11 cellular contexts compared by ENCODE assay signal in genomic region chr4:151202851-151203455, GRCh38.
DNase-seq lines count a peak whose midpoint lies in the region; ATAC-seq and TF ChIP-seq lines count a peak whose summit lies in the region.
"Had no signal": no experiment of that assay in that cellular context is flagged by ENCODE, and none has a peak within 500 bp of the region (broad histone marks: within the 10 kb centered on the region; RNA-seq: fewer than 3 reads in every experiment).

No MANE protein-coding gene starts in this region.

- H3K79me2 ChIP-seq in SK-N-SH (ENCODE audit: insufficient read depth) = peaks cover 16% of the 10 kb centered on the region

- H4K20me1 ChIP-seq in SK-N-SH (ENCODE audit: insufficient read depth) = no peaks in the 10 kb centered on the region

- intact Hi-C loops in upper lobe of right lung (cut with DNase I) = no loop called here

- H3K27me3 ChIP-seq in SK-N-SH (ENCODE audit: insufficient read depth) (no peaks in the 10 kb centered on the region), upper lobe of right lung (no peaks in the 10 kb centered on the region)
- H3K27me3 ChIP-seq: testis had no signal

- peaks cover 6% of the 10 kb centered on the region for H3F3A ChIP-seq in SK-N-SH (replicated peaks; ENCODE audit: insufficient read depth)

- no peak overlapping the region for H3K4me2 ChIP-seq in SK-N-SH

- peak; percentile 58 for ATAC-seq in SK-N-SH treated with all-trans-retinoic acid at 6 μM for 48 hours
- ATAC-seq in upper lobe of right lung = peak; percentile 39
- no peak for ATAC-seq in GM21723 (IDR thresholded peaks at IDR 0.05; ENCODE audit: unreplicated experiment)

- peaks cover 0 to 6% of the 10 kb centered on the region in 2 experiments; a peak in 2 of 4 replicates for H3K4me1 ChIP-seq in SK-N-SH (ENCODE audit: control insufficient read depth in 1 of 2, insufficient read depth in 2 of 2, low read depth in 1 of 2, low read length in 1 of 2)
- peaks cover 39% of the 10 kb centered on the region for H3K4me1 ChIP-seq in upper lobe of right lung

- CTCF ChIA-PET in SK-N-SH (lab: Yijun Ruan, JAX) = interaction anchor here (0.6 kb wide), 1 partner anchor 9 kb away, joined by 3 read pairs; no protein-coding TSS in a partner anchor

- DNase-seq in SK-N-SH = no peak
- DNase-seq in glomerular visceral epithelial cell (ENCODE audit: extremely low spot score) = peak; percentile 7
- DNase-seq in myocyte (ENCODE audit: low read depth) = peak; percentile 65
- no peak for DNase-seq in upper lobe of right lung
- no peak for DNase-seq in activated CD8-positive, alpha-beta memory T cell treated with anti-CD3 and anti-CD28 coated beads, Interleukin-2, amount 50 U/mL, for 4 hours
- no peak for DNase-seq in GM10266 (ENCODE audit: extremely low spot score)
- DNase-seq: NCI-H1105 treated with DMSO at 0.1 percent for 48 hours, testis had no signal

- 85% methylated on average over 6 of the region's 6 CpGs for WGBS in SK-N-SH (ENCODE audit: low lambda C conversion rate)

- H3K27ac ChIP-seq in SK-N-SH (ENCODE audit: low read depth in 2 of 2, low read length in 1 of 2) (no peak overlapping the region), upper lobe of right lung (peak overlapping the region; percentile 34)
- H3K27ac ChIP-seq: 22Rv1 had no signal

- no peak overlapping the region for H3K4me3 ChIP-seq in SK-N-SH (ENCODE audit: low read depth in 2 of 2, low read length in 1 of 2)
- no peak overlapping the region for H3K4me3 ChIP-seq in upper lobe of right lung
- H3K4me3 ChIP-seq: testis had no signal

- TF ChIP-seq CTCF in SK-N-SH (IDR thresholded peaks at IDR 0.05) (no peak), upper lobe of right lung (IDR thresholded peaks at IDR 0.05) (no peak), GM10266 (IDR thresholded peaks at IDR 0.05; ENCODE audit: control insufficient read depth, insufficient read depth, low read depth, missing control alignments) (no peak)

- H3K9ac ChIP-seq in SK-N-SH = no peak overlapping the region

- H3K9me2 ChIP-seq in SK-N-SH = no peaks in the 10 kb centered on the region

- POLR2A ChIA-PET in SK-N-SH (lab: Yijun Ruan, JAX) = no interaction called here

- no peaks in the 10 kb centered on the region for H3K9me3 ChIP-seq in SK-N-SH
- no peaks in the 10 kb centered on the region for H3K9me3 ChIP-seq in upper lobe of right lung
- H3K9me3 ChIP-seq: testis had no signal

- no peaks in the 10 kb centered on the region for H3K36me3 ChIP-seq in SK-N-SH (replicated peaks in 1 of 2; ENCODE audit: control insufficient read depth in 1 of 2, insufficient read depth in 2 of 2, low read length in 1 of 2)
- no peaks in the 10 kb centered on the region for H3K36me3 ChIP-seq in upper lobe of right lung

- no peak overlapping the region for H2AFZ ChIP-seq in SK-N-SH (ENCODE audit: low read depth)

- no peak for TF ChIP-seq EP300 in SK-N-SH (IDR thresholded peaks at IDR 0.05; ENCODE audit: borderline replicate concordance in 1 of 2, low read depth in 1 of 2, low read length in 1 of 2)

- no peak for TF ChIP-seq RAD21 in SK-N-SH (IDR thresholded peaks at IDR 0.05; ENCODE audit: low read length)

TF ChIP-seq in SK-N-SH treated with all-trans-retinoic acid at 6 μM for 48 hours, 23 proteins besides CTCF, POLR2A, EP300 and RAD21:
- TF ChIP-seq GLIS3 (CRISPR knock-in tag; IDR thresholded peaks at IDR 0.05) = no peak
- no peak for TF ChIP-seq ARNTL (CRISPR knock-in tag; IDR thresholded peaks at IDR 0.05; ENCODE audit: borderline replicate concordance, low read depth)
- no peak for TF ChIP-seq TCF4 (CRISPR knock-in tag; IDR thresholded peaks at IDR 0.05; ENCODE audit: borderline replicate concordance)
- TF ChIP-seq, protein P1, sequence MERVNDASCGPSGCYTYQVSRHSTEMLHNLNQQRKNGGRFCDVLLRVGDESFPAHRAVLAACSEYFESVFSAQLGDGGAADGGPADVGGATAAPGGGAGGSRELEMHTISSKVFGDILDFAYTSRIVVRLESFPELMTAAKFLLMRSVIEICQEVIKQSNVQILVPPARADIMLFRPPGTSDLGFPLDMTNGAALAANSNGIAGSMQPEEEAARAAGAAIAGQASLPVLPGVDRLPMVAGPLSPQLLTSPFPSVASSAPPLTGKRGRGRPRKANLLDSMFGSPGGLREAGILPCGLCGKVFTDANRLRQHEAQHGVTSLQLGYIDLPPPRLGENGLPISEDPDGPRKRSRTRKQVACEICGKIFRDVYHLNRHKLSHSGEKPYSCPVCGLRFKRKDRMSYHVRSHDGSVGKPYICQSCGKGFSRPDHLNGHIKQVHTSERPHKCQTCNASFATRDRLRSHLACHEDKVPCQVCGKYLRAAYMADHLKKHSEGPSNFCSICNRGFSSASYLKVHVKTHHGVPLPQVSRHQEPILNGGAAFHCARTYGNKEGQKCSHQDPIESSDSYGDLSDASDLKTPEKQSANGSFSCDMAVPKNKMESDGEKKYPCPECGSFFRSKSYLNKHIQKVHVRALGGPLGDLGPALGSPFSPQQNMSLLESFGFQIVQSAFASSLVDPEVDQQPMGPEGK (CRISPR knock-in tag; IDR thresholded peaks at IDR 0.05; ENCODE audit: borderline replicate concordance) = no peak

TF ChIP-seq in SK-N-SH, 30 proteins besides CTCF, POLR2A, EP300 and RAD21:
- no peak for TF ChIP-seq FOXM1 (IDR thresholded peaks at IDR 0.05; ENCODE audit: low read depth)
- TF ChIP-seq CHD2 (IDR thresholded peaks at IDR 0.05; ENCODE audit: low read length, partially characterized antibody) = no peak
- TF ChIP-seq RXRA (IDR thresholded peaks at IDR 0.05; ENCODE audit: borderline replicate concordance, low read depth) = no peak
- TF ChIP-seq SMC3 (IDR thresholded peaks at IDR 0.05; ENCODE audit: low read depth, low read length) = no peak
- no peak for TF ChIP-seq TAF1 (IDR thresholded peaks at IDR 0.05; ENCODE audit: borderline replicate concordance, low read depth, low read length)
- no peak for TF ChIP-seq MEF2A (IDR thresholded peaks at IDR 0.05; ENCODE audit: borderline replicate concordance, low read depth)
- TF ChIP-seq, protein P2, sequence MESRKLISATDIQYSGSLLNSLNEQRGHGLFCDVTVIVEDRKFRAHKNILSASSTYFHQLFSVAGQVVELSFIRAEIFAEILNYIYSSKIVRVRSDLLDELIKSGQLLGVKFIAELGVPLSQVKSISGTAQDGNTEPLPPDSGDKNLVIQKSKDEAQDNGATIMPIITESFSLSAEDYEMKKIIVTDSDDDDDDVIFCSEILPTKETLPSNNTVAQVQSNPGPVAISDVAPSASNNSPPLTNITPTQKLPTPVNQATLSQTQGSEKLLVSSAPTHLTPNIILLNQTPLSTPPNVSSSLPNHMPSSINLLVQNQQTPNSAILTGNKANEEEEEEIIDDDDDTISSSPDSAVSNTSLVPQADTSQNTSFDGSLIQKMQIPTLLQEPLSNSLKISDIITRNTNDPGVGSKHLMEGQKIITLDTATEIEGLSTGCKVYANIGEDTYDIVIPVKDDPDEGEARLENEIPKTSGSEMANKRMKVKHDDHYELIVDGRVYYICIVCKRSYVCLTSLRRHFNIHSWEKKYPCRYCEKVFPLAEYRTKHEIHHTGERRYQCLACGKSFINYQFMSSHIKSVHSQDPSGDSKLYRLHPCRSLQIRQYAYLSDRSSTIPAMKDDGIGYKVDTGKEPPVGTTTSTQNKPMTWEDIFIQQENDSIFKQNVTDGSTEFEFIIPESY (IDR thresholded peaks at IDR 0.05; ENCODE audit: borderline replicate concordance, low read depth) = no peak
- no peak for TF ChIP-seq EZH2phosphoT487 (IDR thresholded peaks at IDR 0.05; ENCODE audit: borderline replicate concordance, low read depth)
- TF ChIP-seq TCF12 (IDR thresholded peaks at IDR 0.05) = no peak
- no peak for TF ChIP-seq RFX5 (IDR thresholded peaks at IDR 0.05; ENCODE audit: low read length)
TF ChIP-seq in SK-N-SH: peak in this region for 0.

Comparison
In these comparisons a context has a peak if more than half of its experiments do, and no peak if none do; other contexts are left out.
1. DNase-seq: peak in glomerular visceral epithelial cell (single experiment) and myocyte (single experiment); none in SK-N-SH (single experiment), upper lobe of right lung (single experiment), activated CD8-positive, alpha-beta memory T cell treated with anti-CD3 and anti-CD28 coated beads, Interleukin-2, amount 50 U/mL, for 4 hours (single experiment) and GM10266 (single experiment).